15 cellular contexts compared by ENCODE assay signal in genomic region chr22:25059438-25059837, GRCh38.
"Had no signal": no experiment of that assay in that cellular context is flagged by ENCODE, and none has a peak within 500 bp of the region (broad histone marks: within the 10 kb centered on the region; RNA-seq: fewer than 3 reads in every experiment).

No MANE protein-coding gene starts in this region.

- H3K9me3 Mint-ChIP-seq: activated T-cell treated with anti-CD3 and anti-CD28 coated beads, Interleukin-2, amount 50 U/mL, for 4 hours had no signal

- H3K9me3 ChIP-seq: colonic mucosa, esophagus muscularis mucosa, left lung, SJCRH30, upper lobe of right lung had no signal

- DNase-seq: activated CD4-positive, alpha-beta T cell treated with anti-CD3 and anti-CD28 coated beads, Interleukin-2, amount 50 U/mL, for 48 hours; activated naive CD4-positive, alpha-beta T cell; activated T-cell treated with anti-CD3 and anti-CD28 coated beads, Interleukin-2, amount 50 U/mL, for 4 hours; amniotic stem cell; caudate nucleus; colonic mucosa; left lung; mammary epithelial cell; SJCRH30; stimulated activated CD4-positive, alpha-beta T cell treated with anti-CD3 and anti-CD28 coated beads, Interleukin-4, amount 100 ng/mL, for 24 hours; stimulated activated naive CD4-positive, alpha-beta T cell treated with Interleukin-2 at 50 U/mL for 16 hours; upper lobe of right lung had no signal

- H2AFZ ChIP-seq: hepatocyte had no signal

- FAIRE-seq: keratinocyte had no signal

- H3K4me3 ChIP-seq: colonic mucosa, esophagus muscularis mucosa, hepatocyte, left lung, SJCRH30, upper lobe of right lung had no signal

- ATAC-seq: activated T-cell treated with anti-CD3 and anti-CD28 coated beads, Interleukin-2, amount 50 U/mL, for 4 hours had no signal

- H3K27ac ChIP-seq: colonic mucosa, esophagus muscularis mucosa, hepatocyte, left lung, SJCRH30, upper lobe of right lung had no signal

- H3K27me3 ChIP-seq: colonic mucosa, esophagus muscularis mucosa, hepatocyte, left lung, upper lobe of right lung had no signal

- H3K4me1 ChIP-seq: colonic mucosa, esophagus muscularis mucosa, left lung had no signal

- H3K4me2 ChIP-seq: hepatocyte had no signal

- H3K36me3 ChIP-seq: colonic mucosa, left lung, SJCRH30, upper lobe of right lung had no signal

- H3K4me3 Mint-ChIP-seq: activated T-cell treated with anti-CD3 and anti-CD28 coated beads, Interleukin-2, amount 50 U/mL, for 4 hours had no signal
